In the genomic region with DNA sequence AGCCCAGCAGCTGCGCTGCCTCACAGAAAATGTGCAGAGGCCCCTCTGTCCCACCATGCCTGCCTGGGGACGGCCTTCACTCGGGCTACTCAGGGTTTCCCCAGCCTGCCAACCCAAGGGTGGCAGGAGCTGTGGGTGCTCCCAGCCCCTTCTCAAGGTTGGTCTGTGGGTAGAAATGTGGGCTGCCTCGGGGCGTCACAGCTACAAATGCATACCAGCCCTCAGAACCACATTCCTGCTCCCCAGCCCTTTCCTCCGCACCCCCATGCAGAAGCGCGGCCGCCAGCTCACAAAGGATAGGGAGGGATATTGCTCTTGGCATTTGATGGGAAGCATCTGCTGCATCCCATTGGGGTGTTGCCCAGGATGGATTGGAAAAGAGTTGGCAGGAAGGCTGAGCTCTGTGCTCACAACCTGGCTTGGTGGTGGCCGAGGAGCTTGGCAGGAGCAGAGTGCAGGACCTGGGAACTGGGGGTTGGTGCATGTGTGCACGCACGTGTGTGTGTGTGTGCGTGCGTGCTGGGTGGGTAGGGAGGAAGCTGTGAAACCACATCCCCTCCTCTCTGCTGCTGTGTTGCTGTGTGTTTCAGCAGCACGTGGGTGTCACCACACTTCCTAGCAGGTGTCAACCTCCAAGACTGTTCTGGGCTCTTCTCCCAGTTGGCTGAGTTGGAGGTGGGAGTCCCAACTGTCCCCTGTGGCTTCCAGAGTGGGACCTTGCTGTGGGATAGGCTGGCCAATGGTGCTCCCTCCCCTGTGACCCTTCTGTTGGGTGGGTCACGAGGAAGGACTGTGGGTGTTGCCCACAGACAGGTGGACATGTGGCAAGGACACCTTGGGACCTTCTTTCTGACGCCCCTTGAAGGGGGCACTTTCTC, we compare ENCODE assay signal across 8 cellular contexts.
DNase-seq lines count a peak whose midpoint lies in the region; ATAC-seq and TF ChIP-seq lines count a peak whose summit lies in the region.

No MANE protein-coding gene starts in this region.

- ATAC-seq in GM18907 (IDR thresholded peaks at IDR 0.05; ENCODE audit: unreplicated experiment) (peak; percentile 43), HG03378 (IDR thresholded peaks at IDR 0.05; ENCODE audit: unreplicated experiment) (peak; percentile 30), upper lobe of right lung (peak; percentile 70)

- peaks cover 13 to 28% of the 10 kb centered on the region in 2 donors for H3K4me1 ChIP-seq in neuronal stem cell (ENCODE audit: control insufficient read depth in 2 of 2, insufficient read depth in 1 of 2, low read depth in 1 of 2, low read length in 2 of 2)
- peaks cover 72% of the 10 kb centered on the region for H3K4me1 ChIP-seq in upper lobe of right lung

- no peak overlapping the region for H3K9ac ChIP-seq in neuronal stem cell (ENCODE audit: low read depth, low read length, poor library complexity)

- H3K4me2 ChIP-seq in neuronal stem cell (ENCODE audit: insufficient read depth, low read length, poor library complexity, severe bottlenecking) = no peak overlapping the region

- H3K36me3 ChIP-seq in neuronal stem cell (replicated peaks in 1 of 2; ENCODE audit: control insufficient read depth in 2 of 2, insufficient read depth in 2 of 2, low read length in 2 of 2) (peaks cover 0 to 12% of the 10 kb centered on the region in 2 donors), upper lobe of right lung (no peaks in the 10 kb centered on the region)

- no peak overlapping the region for H2BK120ac ChIP-seq in neuronal stem cell (ENCODE audit: low read depth, low read length)

- peak overlapping the region; percentile 76 for H2BK12ac ChIP-seq in neuronal stem cell (ENCODE audit: low read length)

- H3K79me1 ChIP-seq in neuronal stem cell (ENCODE audit: low read depth, low read length) = peaks cover 5% of the 10 kb centered on the region

- H3K27me3 ChIP-seq in neuronal stem cell (ENCODE audit: control insufficient read depth in 3 of 3, insufficient read depth in 3 of 3, low read depth in 1 of 3, low read length in 3 of 3) (no peaks in the 10 kb centered on the region), upper lobe of right lung (no peaks in the 10 kb centered on the region)

- intact Hi-C loops in upper lobe of right lung (cut with DNase I) = no loop called here

- H2BK15ac ChIP-seq in neuronal stem cell (ENCODE audit: low read length) = no peak overlapping the region

- no peak overlapping the region for H3K23ac ChIP-seq in neuronal stem cell (ENCODE audit: low read depth, low read length, poor library complexity)

- peak overlapping the region; percentile 36 for H2AK5ac ChIP-seq in neuronal stem cell (ENCODE audit: low read depth, low read length)

- peak overlapping the region; percentile 64 for H3K18ac ChIP-seq in neuronal stem cell (ENCODE audit: low read length)

- no CpG with 5 or more reads among the region's 17 CpGs for WGBS in neuronal stem cell (ENCODE audit: extremely low coverage in 2 of 2, insufficient read length in 2 of 2, insufficient replicate concordance in 1 of 2), 2 donors

- H3K4me3 ChIP-seq in neuronal stem cell (ENCODE audit: low read length in 2 of 2) (no peak overlapping the region), upper lobe of right lung (peak overlapping the region; percentile 23)

- H2BK5ac ChIP-seq in neuronal stem cell (ENCODE audit: low read length) = no peak overlapping the region

- H3K27ac ChIP-seq in neuronal stem cell (replicated peaks; ENCODE audit: low read length) (no peak overlapping the region), upper lobe of right lung (peak overlapping the region; percentile 70)

- DNase-seq in activated CD4-positive, alpha-beta T cell treated with anti-CD3 and anti-CD28 coated beads for 48 hours = peak; percentile 86
- DNase-seq in effector CD4-positive, alpha-beta T cell = peak; percentile 79
- DNase-seq in neuronal stem cell (ENCODE audit: low spot score) (no peak), upper lobe of right lung (no peak), DMS53 treated with DMSO at 0.1 percent for 48 hours (lab: John Stamatoyannopoulos, UW; ENCODE audit: unreplicated experiment) (no peak), NCI-H526 (lab: John Stamatoyannopoulos, UW) (no peak)

- no peak overlapping the region for H3K4ac ChIP-seq in neuronal stem cell (ENCODE audit: low read length)

- no peaks in the 10 kb centered on the region for H3K9me3 ChIP-seq in neuronal stem cell (replicated peaks in 1 of 2; ENCODE audit: control insufficient read depth in 2 of 2, insufficient read depth in 1 of 2, low read depth in 1 of 2, low read length in 2 of 2)
- no peaks in the 10 kb centered on the region for H3K9me3 ChIP-seq in upper lobe of right lung

- TF ChIP-seq CTCF in upper lobe of right lung (IDR thresholded peaks at IDR 0.05) = no peak

- no peak overlapping the region for H4K8ac ChIP-seq in neuronal stem cell (ENCODE audit: low read depth, low read length)

- no peak overlapping the region for H4K91ac ChIP-seq in neuronal stem cell (ENCODE audit: low read depth, low read length, poor library complexity)

- H3K14ac ChIP-seq in neuronal stem cell (ENCODE audit: low read length) = peak overlapping the region; percentile 1

- no peak overlapping the region for H2AFZ ChIP-seq in neuronal stem cell (ENCODE audit: low read length)

Comparison
In these comparisons a context has a peak if more than half of its experiments do, and no peak if none do; other contexts are left out.
1. DNase-seq: peak in activated CD4-positive, alpha-beta T cell treated with anti-CD3 and anti-CD28 coated beads for 48 hours (single experiment) and effector CD4-positive, alpha-beta T cell (single experiment); none in neuronal stem cell (single experiment), upper lobe of right lung (single experiment), DMS53 treated with DMSO at 0.1 percent for 48 hours (single experiment) and NCI-H526 (0 of 2).
2. Peak in every context shown above with its lines, with median percentiles within 50 percentile points of each other: ATAC-seq.